ENCODE assay signal across 19 cellular contexts in genomic region chr10:15099886-15100285, GRCh38. TPM values are rescaled to one million over a fixed set of nuclear protein-coding genes. Genes with fewer than 3 reads are reported as not detected.
DNase-seq lines count a peak whose midpoint lies in the region; ATAC-seq and TF ChIP-seq lines count a peak whose summit lies in the region.
"Had no signal": no experiment of that assay in that cellular context is flagged by ENCODE, and none has a peak within 500 bp of the region (broad histone marks: within the 10 kb centered on the region; RNA-seq: fewer than 3 reads in every experiment).

No MANE protein-coding gene starts in this region.

- H3K4me1 ChIP-seq in CD8-positive, alpha-beta memory T cell (ENCODE audit: insufficient read depth, low read length): peaks cover 18% of the 10 kb centered on the region

- H3K9me3 Mint-ChIP-seq in CD8-positive, alpha-beta memory T cell: no peaks in the 10 kb centered on the region
- no peaks in the 10 kb centered on the region for H3K9me3 Mint-ChIP-seq in activated naive CD8-positive, alpha-beta T cell treated with anti-CD3 and anti-CD28 coated beads for 36 hours
- H3K9me3 Mint-ChIP-seq in nephron: no peaks in the 10 kb centered on the region
- H3K9me3 Mint-ChIP-seq: neural progenitor cell had no signal

- peaks cover 0 to 58% (median 5%) of the 10 kb centered on the region in 3 donors for H3K36me3 Mint-ChIP-seq in CD8-positive, alpha-beta memory T cell
- peaks cover 22% of the 10 kb centered on the region for H3K36me3 Mint-ChIP-seq in activated naive CD8-positive, alpha-beta T cell treated with anti-CD3 and anti-CD28 coated beads for 36 hours
- peaks cover 28% of the 10 kb centered on the region for H3K36me3 Mint-ChIP-seq in nephron (ENCODE audit: low read depth)

- no peaks in the 10 kb centered on the region for H3K9me3 ChIP-seq in CD8-positive, alpha-beta memory T cell (ENCODE audit: low read length)
- H3K9me3 ChIP-seq: lower lobe of right lung, suprapubic skin had no signal

- H3K36me3 ChIP-seq in CD8-positive, alpha-beta memory T cell (ENCODE audit: insufficient read depth, low read length): peaks cover 15% of the 10 kb centered on the region
- H3K36me3 ChIP-seq: neural progenitor cell had no signal

- ATAC-seq in HG03442 (IDR thresholded peaks at IDR 0.05; ENCODE audit: unreplicated experiment) (no peak), HG03460 (IDR thresholded peaks at IDR 0.05; ENCODE audit: unreplicated experiment) (no peak)
- ATAC-seq: lower lobe of right lung had no signal

- peak overlapping the region; percentile 12 to 96 (median 75) for H3K27ac Mint-ChIP-seq in CD8-positive, alpha-beta memory T cell
- peak overlapping the region; percentile 51 for H3K27ac Mint-ChIP-seq in activated naive CD8-positive, alpha-beta T cell treated with anti-CD3 and anti-CD28 coated beads for 36 hours
- peak overlapping the region; percentile 18 to 72 (median 38) for H3K27ac Mint-ChIP-seq in nephron

- TF ChIP-seq CTCF in nephron (IDR thresholded peaks at IDR 0.05; ENCODE audit: unreplicated experiment in 3 of 3) (no peak), GM10248 (IDR thresholded peaks at IDR 0.05; ENCODE audit: control extremely low read depth, extremely low read depth, low read depth, missing control alignments) (no peak)

- H3K27ac ChIP-seq in CD8-positive, alpha-beta memory T cell (ENCODE audit: low read depth, low read length): no peak overlapping the region
- H3K27ac ChIP-seq: lower lobe of right lung, neural progenitor cell, suprapubic skin had no signal

- peak overlapping the region in 6 of 7 donors; percentile 15 to 92 (median 29) for H3K4me3 Mint-ChIP-seq in CD8-positive, alpha-beta memory T cell
- H3K4me3 Mint-ChIP-seq in activated naive CD8-positive, alpha-beta T cell treated with anti-CD3 and anti-CD28 coated beads for 36 hours: peak overlapping the region; percentile 26
- peak overlapping the region; percentile 58 to 66 (median 65) for H3K4me3 Mint-ChIP-seq in nephron

- peaks cover 0 to 2% of the 10 kb centered on the region in 2 donors for H3K27me3 Mint-ChIP-seq in CD8-positive, alpha-beta memory T cell
- H3K27me3 Mint-ChIP-seq in activated naive CD8-positive, alpha-beta T cell treated with anti-CD3 and anti-CD28 coated beads for 36 hours: no peaks in the 10 kb centered on the region
- no peaks in the 10 kb centered on the region for H3K27me3 Mint-ChIP-seq in nephron (ENCODE audit: low read depth)

- peaks cover 27 to 55% (median 45%) of the 10 kb centered on the region in 3 donors for H3K4me1 Mint-ChIP-seq in CD8-positive, alpha-beta memory T cell
- peaks cover 32% of the 10 kb centered on the region for H3K4me1 Mint-ChIP-seq in activated naive CD8-positive, alpha-beta T cell treated with anti-CD3 and anti-CD28 coated beads for 36 hours
- peaks cover 21% of the 10 kb centered on the region for H3K4me1 Mint-ChIP-seq in nephron

- H3K4me3 ChIP-seq in CD8-positive, alpha-beta memory T cell (ENCODE audit: low read length): no peak overlapping the region
- H3K4me3 ChIP-seq: lower lobe of right lung, neural progenitor cell, suprapubic skin had no signal

- DNase-seq in NCI-H2196 (lab: John Stamatoyannopoulos, UW; ENCODE audit: unreplicated experiment) (peak; percentile 3), NCI-H2196 treated with DMSO at 0.1 percent for 48 hours (lab: John Stamatoyannopoulos, UW; ENCODE audit: unreplicated experiment) (no peak), GM10248 (ENCODE audit: extremely low spot score) (no peak)
- DNase-seq in CD8-positive, alpha-beta memory T cell: no peak
- no peak for DNase-seq in activated naive CD8-positive, alpha-beta T cell treated with anti-CD3 and anti-CD28 coated beads for 36 hours
- DNase-seq: 8988T; activated CD4-positive, CD25-positive, alpha-beta regulatory T cell treated with anti-CD3 and anti-CD28 coated beads, Interleukin-2, amount 50 U/mL, for 72 hours; erythroblast; KBM-7; lower lobe of right lung; NCI-H1092; NCI-H2107; NCI-H82; retina had no signal

- CTCF ChIA-PET in CD8-positive, alpha-beta memory T cell (lab: Charles Lee): interaction anchor here (1.7 kb wide), 1 partner anchor 9 kb away, joined by 6 read pairs; no protein-coding TSS in a partner anchor
- CTCF ChIA-PET in GM10248 (lab: Yijun Ruan, JAX): interaction anchor here (1.4 to 1.6 kb wide), 2 partner anchors 9 to 40 kb away, joined by 4 to 5 read pairs; no protein-coding TSS in a partner anchor

- H3K27me3 ChIP-seq in CD8-positive, alpha-beta memory T cell (ENCODE audit: insufficient read depth, low read length, poor library complexity, severe bottlenecking): no peaks in the 10 kb centered on the region
- H3K27me3 ChIP-seq: neural progenitor cell, suprapubic skin had no signal

- POLR2A ChIA-PET in CD8-positive, alpha-beta memory T cell (lab: Charles Lee): interaction anchor here (0.7 kb wide), 1 partner anchor 273 kb away, joined by 4 read pairs; no protein-coding TSS in a partner anchor
- POLR2A ChIA-PET in GM10248 (lab: Yijun Ruan, JAX): no interaction called here

RNA-seq across cellular contexts. Expression of gene RPP38, which starts 2.7 kb away (rescaled TPM):
- total RNA-seq in CD8-positive, alpha-beta memory T cell: 10 to 100 TPM; 21.3 to 21.7 TPM
- polyA plus RNA-seq in CD8-positive, alpha-beta memory T cell: 27.3 TPM
- 10 to 100 TPM; 27.8 to 28.5 TPM for total RNA-seq in activated naive CD8-positive, alpha-beta T cell treated with anti-CD3 and anti-CD28 coated beads for 36 hours

RNA-seq across cellular contexts. Expression of gene ACBD7, which starts 11.3 kb away (rescaled TPM):
- total RNA-seq in CD8-positive, alpha-beta memory T cell: 1 to 10 TPM in 1 of 2 experiments, under 1 TPM in 1; 0.80 to 1.2 TPM
- not detected for polyA plus RNA-seq in CD8-positive, alpha-beta memory T cell
- 1 to 10 TPM; 1.3 to 1.8 TPM for total RNA-seq in activated naive CD8-positive, alpha-beta T cell treated with anti-CD3 and anti-CD28 coated beads for 36 hours
- total RNA-seq: lower lobe of right lung, suprapubic skin had no signal

RNA-seq across cellular contexts. Expression of gene OLAH, which starts 56.1 kb away (rescaled TPM):
- not detected for total RNA-seq in CD8-positive, alpha-beta memory T cell
- not detected for polyA plus RNA-seq in CD8-positive, alpha-beta memory T cell
- total RNA-seq in activated naive CD8-positive, alpha-beta T cell treated with anti-CD3 and anti-CD28 coated beads for 36 hours: 1 to 10 TPM; 1.2 to 2.0 TPM
